In the genomic region with DNA sequence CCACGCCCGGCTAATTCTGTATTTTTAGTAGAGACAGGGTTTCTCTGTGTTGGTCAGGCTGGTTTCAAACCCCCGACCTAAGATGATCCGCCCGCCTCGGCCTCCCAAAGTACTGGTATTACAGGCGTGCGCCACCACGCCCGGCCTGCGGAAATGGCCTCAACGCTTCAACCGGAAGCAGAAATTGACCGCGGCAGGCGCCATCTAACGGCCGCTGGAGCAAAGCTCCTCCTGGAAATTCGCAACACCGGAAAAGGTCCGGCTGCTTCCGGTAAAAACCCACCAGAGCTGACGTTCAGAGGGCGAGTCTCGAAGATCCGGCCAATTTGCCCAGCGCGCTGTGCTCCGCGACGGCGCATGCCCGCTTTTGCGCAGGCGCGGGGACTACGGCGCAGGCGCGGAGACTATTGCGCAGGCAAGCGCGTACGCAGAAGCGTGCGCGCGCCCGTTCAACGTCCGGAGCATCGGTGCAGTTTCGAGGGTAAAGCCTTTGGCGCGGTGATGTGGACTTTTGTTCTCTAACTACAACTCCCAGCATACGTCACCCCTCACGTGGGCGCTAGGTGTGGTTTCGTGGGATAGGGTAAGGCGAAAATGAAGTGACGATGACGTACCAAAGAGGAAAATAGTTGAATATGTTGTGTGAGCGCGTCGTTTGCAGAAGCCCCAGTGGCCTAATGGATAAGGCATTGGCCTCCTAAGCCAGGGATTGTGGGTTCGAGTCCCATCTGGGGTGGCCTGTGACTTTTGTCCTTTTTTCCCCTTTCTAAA, we compare ENCODE assay signal across 1 cellular context.
TF ChIP-seq lines count a peak whose summit lies in the region.

No MANE protein-coding gene starts in this region.

TF ChIP-seq in K562, 482 proteins besides CTCF, POLR2A, EP300 and RAD21 (continued from another document and continues in another):
- TF ChIP-seq, protein P1, sequence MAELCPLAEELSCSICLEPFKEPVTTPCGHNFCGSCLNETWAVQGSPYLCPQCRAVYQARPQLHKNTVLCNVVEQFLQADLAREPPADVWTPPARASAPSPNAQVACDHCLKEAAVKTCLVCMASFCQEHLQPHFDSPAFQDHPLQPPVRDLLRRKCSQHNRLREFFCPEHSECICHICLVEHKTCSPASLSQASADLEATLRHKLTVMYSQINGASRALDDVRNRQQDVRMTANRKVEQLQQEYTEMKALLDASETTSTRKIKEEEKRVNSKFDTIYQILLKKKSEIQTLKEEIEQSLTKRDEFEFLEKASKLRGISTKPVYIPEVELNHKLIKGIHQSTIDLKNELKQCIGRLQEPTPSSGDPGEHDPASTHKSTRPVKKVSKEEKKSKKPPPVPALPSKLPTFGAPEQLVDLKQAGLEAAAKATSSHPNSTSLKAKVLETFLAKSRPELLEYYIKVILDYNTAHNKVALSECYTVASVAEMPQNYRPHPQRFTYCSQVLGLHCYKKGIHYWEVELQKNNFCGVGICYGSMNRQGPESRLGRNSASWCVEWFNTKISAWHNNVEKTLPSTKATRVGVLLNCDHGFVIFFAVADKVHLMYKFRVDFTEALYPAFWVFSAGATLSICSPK (IDR thresholded peaks at IDR 0.05; ENCODE audit: borderline replicate concordance): peak; percentile 97; the same call in 1 of the 2 replicates
- TF ChIP-seq POLR3A (IDR thresholded peaks at IDR 0.05; ENCODE audit: borderline replicate concordance, extremely low read depth, insufficient read depth, insufficient read length): peak; percentile 100
- TF ChIP-seq DMBX1 (CRISPR knock-in tag; IDR thresholded peaks at IDR 0.05; ENCODE audit: borderline replicate concordance): peak; percentile 94
- peak; percentile 99; the same call in 1 of the 2 replicates for TF ChIP-seq THRAP3 (IDR thresholded peaks at IDR 0.05; ENCODE audit: borderline replicate concordance)
- peak; percentile 90 for TF ChIP-seq ZNF197 (CRISPR knock-in tag; IDR thresholded peaks at IDR 0.05; ENCODE audit: low read depth)
- peak; percentile 54 for TF ChIP-seq NFE2 (IDR thresholded peaks at IDR 0.05; ENCODE audit: low read depth)
- TF ChIP-seq, protein P2, sequence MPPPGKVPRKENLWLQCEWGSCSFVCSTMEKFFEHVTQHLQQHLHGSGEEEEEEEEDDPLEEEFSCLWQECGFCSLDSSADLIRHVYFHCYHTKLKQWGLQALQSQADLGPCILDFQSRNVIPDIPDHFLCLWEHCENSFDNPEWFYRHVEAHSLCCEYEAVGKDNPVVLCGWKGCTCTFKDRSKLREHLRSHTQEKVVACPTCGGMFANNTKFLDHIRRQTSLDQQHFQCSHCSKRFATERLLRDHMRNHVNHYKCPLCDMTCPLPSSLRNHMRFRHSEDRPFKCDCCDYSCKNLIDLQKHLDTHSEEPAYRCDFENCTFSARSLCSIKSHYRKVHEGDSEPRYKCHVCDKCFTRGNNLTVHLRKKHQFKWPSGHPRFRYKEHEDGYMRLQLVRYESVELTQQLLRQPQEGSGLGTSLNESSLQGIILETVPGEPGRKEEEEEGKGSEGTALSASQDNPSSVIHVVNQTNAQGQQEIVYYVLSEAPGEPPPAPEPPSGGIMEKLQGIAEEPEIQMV (tag; conservative IDR thresholded peaks at IDR 0.05; ENCODE audit: low read depth): 0 out of 2 replicates have a peak, but pooled peaks have one; percentile 1
- peak; percentile 99 for TF ChIP-seq GABPA (tag; conservative IDR thresholded peaks at IDR 0.05; ENCODE audit: low read depth)
- TF ChIP-seq, protein P3, sequence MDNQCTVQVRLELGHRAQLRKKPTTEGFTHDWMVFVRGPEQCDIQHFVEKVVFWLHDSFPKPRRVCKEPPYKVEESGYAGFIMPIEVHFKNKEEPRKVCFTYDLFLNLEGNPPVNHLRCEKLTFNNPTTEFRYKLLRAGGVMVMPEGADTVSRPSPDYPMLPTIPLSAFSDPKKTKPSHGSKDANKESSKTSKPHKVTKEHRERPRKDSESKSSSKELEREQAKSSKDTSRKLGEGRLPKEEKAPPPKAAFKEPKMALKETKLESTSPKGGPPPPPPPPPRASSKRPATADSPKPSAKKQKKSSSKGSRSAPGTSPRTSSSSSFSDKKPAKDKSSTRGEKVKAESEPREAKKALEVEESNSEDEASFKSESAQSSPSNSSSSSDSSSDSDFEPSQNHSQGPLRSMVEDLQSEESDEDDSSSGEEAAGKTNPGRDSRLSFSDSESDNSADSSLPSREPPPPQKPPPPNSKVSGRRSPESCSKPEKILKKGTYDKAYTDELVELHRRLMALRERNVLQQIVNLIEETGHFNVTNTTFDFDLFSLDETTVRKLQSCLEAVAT (IDR thresholded peaks at IDR 0.05): peak; percentile 75 to 92
- TF ChIP-seq ZNF280B (CRISPR knock-in tag; IDR thresholded peaks at IDR 0.05): peak; percentile 85
- TF ChIP-seq PKNOX1 (IDR thresholded peaks at IDR 0.05): peak; percentile 75
- TF ChIP-seq XRCC5 (IDR thresholded peaks at IDR 0.05; ENCODE audit: low read depth, low read length): peak; percentile 86
- TF ChIP-seq ZNF785 (CRISPR knock-in tag; IDR thresholded peaks at IDR 0.05): no peak
- no peak; the same call in 1 of the 2 replicates for TF ChIP-seq ZNF707 (CRISPR knock-in tag; conservative IDR thresholded peaks at IDR 0.05)
- peak; percentile 87 for TF ChIP-seq POLR3G (IDR thresholded peaks at IDR 0.05; ENCODE audit: extremely low read depth, insufficient read length, insufficient replicate concordance)
- TF ChIP-seq PTBP1 (IDR thresholded peaks at IDR 0.05; ENCODE audit: low read depth, low read length): peak; percentile 76; the same call in 1 of the 2 replicates
- TF ChIP-seq ZNF589 (CRISPR knock-in tag; IDR thresholded peaks at IDR 0.05; ENCODE audit: low read depth): peak; percentile 58
- TF ChIP-seq FOXM1 (IDR thresholded peaks at IDR 0.05; ENCODE audit: low read depth): peak; percentile 81
- 0 out of 2 replicates have a peak, but pooled peaks have one; percentile 88 for TF ChIP-seq FOXM1 (CRISPR knock-in tag; IDR thresholded peaks at IDR 0.05; ENCODE audit: low read depth)
- peak; percentile 90 for TF ChIP-seq NCOA1 (IDR thresholded peaks at IDR 0.05; ENCODE audit: low read depth)
- TF ChIP-seq MAZ (CRISPR knock-in tag; conservative IDR thresholded peaks at IDR 0.05 in 1 of 2, IDR thresholded peaks at IDR 0.05 in 1 of 2): peak; percentile 62 to 71; a peak in 2 of 4 replicates
- TF ChIP-seq DACH1 (IDR thresholded peaks at IDR 0.05; ENCODE audit: partially characterized antibody): peak; percentile 4
- TF ChIP-seq HNRNPUL1 (IDR thresholded peaks at IDR 0.05; ENCODE audit: low read length): no peak
- TF ChIP-seq ZNF311 (CRISPR knock-in tag; IDR thresholded peaks at IDR 0.05): peak; percentile 82
- TF ChIP-seq STAG1 (CRISPR knock-in tag; IDR thresholded peaks at IDR 0.05; ENCODE audit: borderline replicate concordance): no peak; the same call in 1 of the 2 replicates
- no peak for TF ChIP-seq MED1 (CRISPR knock-in tag; IDR thresholded peaks at IDR 0.05; ENCODE audit: borderline replicate concordance)
- no peak for TF ChIP-seq THAP7 (CRISPR knock-in tag; IDR thresholded peaks at IDR 0.05)
- no peak; the same call in 1 of the 2 replicates for TF ChIP-seq IRF2 (CRISPR knock-in tag; IDR thresholded peaks at IDR 0.05)
- TF ChIP-seq, protein P4, sequence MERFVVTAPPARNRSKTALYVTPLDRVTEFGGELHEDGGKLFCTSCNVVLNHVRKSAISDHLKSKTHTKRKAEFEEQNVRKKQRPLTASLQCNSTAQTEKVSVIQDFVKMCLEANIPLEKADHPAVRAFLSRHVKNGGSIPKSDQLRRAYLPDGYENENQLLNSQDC (CRISPR knock-in tag; IDR thresholded peaks at IDR 0.05): peak; percentile 66; the same call in 1 of the 2 replicates
- TF ChIP-seq ZNF133 (CRISPR knock-in tag; IDR thresholded peaks at IDR 0.05): no peak
- TF ChIP-seq CREB1 (IDR thresholded peaks at IDR 0.05): peak; percentile 95
- peak; percentile 97 for TF ChIP-seq CREB1 (CRISPR knock-in tag; IDR thresholded peaks at IDR 0.05)
- no peak for TF ChIP-seq E2F5 (CRISPR knock-in tag; IDR thresholded peaks at IDR 0.05)
- TF ChIP-seq HNRNPLL (IDR thresholded peaks at IDR 0.05; ENCODE audit: low read depth, low read length, poor library complexity, severe bottlenecking): peak; percentile 98
- peak; percentile 97 for TF ChIP-seq HDAC6 (IDR thresholded peaks at IDR 0.05; ENCODE audit: low read depth, low read length)
- TF ChIP-seq SREBF1 (IDR thresholded peaks at IDR 0.05; ENCODE audit: borderline replicate concordance, low read depth, low read length): peak; percentile 90; the same call in 1 of the 2 replicates
- peak; percentile 97 for TF ChIP-seq AFF4 (CRISPR knock-in tag; IDR thresholded peaks at IDR 0.05)
- no peak for TF ChIP-seq ZNF408 (CRISPR knock-in tag; IDR thresholded peaks at IDR 0.05; ENCODE audit: low read depth)
- no peak for TF ChIP-seq NFATC3 (IDR thresholded peaks at IDR 0.05)
- peak; percentile 61 for TF ChIP-seq SIN3B (IDR thresholded peaks at IDR 0.05; ENCODE audit: low read depth)
- no peak for TF ChIP-seq ARID2 (IDR thresholded peaks at IDR 0.05)
- TF ChIP-seq ERF (CRISPR knock-in tag; IDR thresholded peaks at IDR 0.05): peak; percentile 86
- TF ChIP-seq, protein P5, sequence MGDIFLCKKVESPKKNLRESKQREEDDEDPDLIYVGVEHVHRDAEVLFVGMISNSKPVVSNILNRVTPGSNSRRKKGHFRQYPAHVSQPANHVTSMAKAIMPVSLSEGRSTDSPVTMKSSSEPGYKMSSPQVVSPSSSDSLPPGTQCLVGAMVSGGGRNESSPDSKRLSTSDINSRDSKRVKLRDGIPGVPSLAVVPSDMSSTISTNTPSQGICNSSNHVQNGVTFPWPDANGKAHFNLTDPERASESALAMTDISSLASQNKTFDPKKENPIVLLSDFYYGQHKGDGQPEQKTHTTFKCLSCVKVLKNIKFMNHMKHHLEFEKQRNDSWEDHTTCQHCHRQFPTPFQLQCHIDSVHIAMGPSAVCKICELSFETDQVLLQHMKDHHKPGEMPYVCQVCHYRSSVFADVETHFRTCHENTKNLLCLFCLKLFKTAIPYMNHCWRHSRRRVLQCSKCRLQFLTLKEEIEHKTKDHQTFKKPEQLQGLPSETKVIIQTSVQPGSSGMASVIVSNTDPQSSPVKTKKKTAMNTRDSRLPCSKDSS (IDR thresholded peaks at IDR 0.05; ENCODE audit: low read depth, partially characterized antibody): peak; percentile 92
- peak in 1 of 2 experiments; percentile 99 for TF ChIP-seq HDAC1 (IDR thresholded peaks at IDR 0.05)
